8 cellular contexts compared by ENCODE assay signal in the genomic region with DNA sequence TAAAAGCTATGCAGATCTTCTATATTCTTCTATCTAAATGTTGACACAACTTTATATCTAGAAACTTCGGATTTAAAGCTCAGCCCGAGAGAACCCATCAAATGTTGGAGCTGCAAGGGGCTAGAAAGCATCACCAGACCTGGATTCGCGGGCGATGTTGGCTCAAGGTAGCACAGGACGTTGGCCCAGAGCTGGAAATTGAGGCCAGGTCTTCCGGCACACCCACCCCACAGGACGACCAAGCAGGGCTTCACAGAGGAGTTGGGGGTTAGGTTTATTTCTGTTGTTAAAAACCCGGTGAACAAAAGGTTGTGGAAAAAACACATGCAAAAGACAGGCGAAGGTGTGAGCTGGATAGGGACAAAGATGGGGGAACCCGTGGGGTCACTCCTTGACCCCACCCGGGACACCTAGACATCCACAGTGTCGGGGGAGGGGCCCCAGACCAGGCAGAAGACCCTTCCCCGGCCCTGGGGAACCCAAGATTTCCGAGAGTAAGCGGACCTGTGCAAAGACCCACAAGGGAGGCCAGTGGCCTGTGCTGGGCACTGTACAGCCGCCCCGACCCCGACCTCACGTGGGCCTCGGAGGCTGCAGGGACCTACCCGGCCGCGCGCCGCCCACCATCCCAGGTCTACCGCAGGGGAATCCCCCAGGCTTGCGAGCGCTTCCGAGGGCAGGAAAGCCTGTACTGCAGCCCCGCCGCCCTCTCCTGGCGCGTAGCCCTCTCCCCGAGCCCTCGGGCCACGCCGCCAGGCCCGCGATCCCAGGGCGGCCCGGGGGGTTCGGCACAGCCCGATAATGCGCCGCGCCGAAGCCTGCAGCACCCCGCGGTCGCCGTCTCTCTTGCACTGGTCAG. TPM values are rescaled to one million over a fixed set of nuclear protein-coding genes. Genes with fewer than 3 reads are reported as not detected.
A peak's percentile ranks its signal among the peaks of the same experiment; 100 is the strongest.
DNase-seq lines count a peak whose midpoint lies in the region; ATAC-seq, FAIRE-seq and TF ChIP-seq lines count a peak whose summit lies in the region.

No MANE protein-coding gene starts in this region.

- H3F3A ChIP-seq in GM23338 (replicated peaks; ENCODE audit: low read depth) (peaks cover 11% of the 10 kb centered on the region), OCI-LY1 (ENCODE audit: insufficient read depth, low read length) (no peaks in the 10 kb centered on the region)

- H4K20me1 ChIP-seq in GM23338 (replicated peaks; ENCODE audit: insufficient read depth) (no peaks in the 10 kb centered on the region), OCI-LY1 (ENCODE audit: insufficient read depth, low read length) (no peaks in the 10 kb centered on the region)

- TF ChIP-seq CTCF in GM23338 (conservative IDR thresholded peaks at IDR 0.05; ENCODE audit: low read depth in 2 of 2) (no peak), OCI-LY1 (IDR thresholded peaks at IDR 0.05; ENCODE audit: low read length) (no peak)

- H3K27ac ChIP-seq in GM23338 (ENCODE audit: low read depth) (peak overlapping the region; percentile 61; the same call in 1 of the 2 replicates), OCI-LY1 (ENCODE audit: low read depth, low read length, poor library complexity, severe bottlenecking) (peak overlapping the region; percentile 43), small intestine (ENCODE audit: low read depth in 1 of 2, low read length in 1 of 2) (peak overlapping the region; percentile 4 to 92)

- no peaks in the 10 kb centered on the region for H3K9me3 ChIP-seq in ES-I3 (ENCODE audit: control insufficient read depth, insufficient read depth, low read length)
- H3K9me3 ChIP-seq in OCI-LY1 (ENCODE audit: low read length): no peaks in the 10 kb centered on the region
- H3K9me3 ChIP-seq in small intestine (ENCODE audit: control insufficient read depth, low read depth): no peaks in the 10 kb centered on the region

- peak overlapping the region; percentile 94 for H3K27ac Mint-ChIP-seq in GM23338
- H3K27ac Mint-ChIP-seq in activated naive CD4-positive, alpha-beta T cell treated with anti-CD3 and anti-CD28 coated beads, Interleukin-2, amount 50 U/mL, for 24 hours: peak overlapping the region; percentile 100

- DNase-seq in GM23338 (ENCODE audit: low spot score) (peak; percentile 37), hepatic stellate cell (ENCODE audit: low spot score) (peak; percentile 48), small intestine (no peak), occipital lobe (lab: John Stamatoyannopoulos, UW) (no peak), NAMALWA (ENCODE audit: low spot score) (no peak)

- H3K9me3 Mint-ChIP-seq in GM23338: peaks cover 12% of the 10 kb centered on the region
- H3K9me3 Mint-ChIP-seq in activated naive CD4-positive, alpha-beta T cell treated with anti-CD3 and anti-CD28 coated beads, Interleukin-2, amount 50 U/mL, for 24 hours: peaks cover 4% of the 10 kb centered on the region

- H2AFZ ChIP-seq in GM23338: peak overlapping the region; percentile 99
- 0 out of 2 replicates have a peak overlapping the region, but pooled peaks have one; percentile 36 for H2AFZ ChIP-seq in OCI-LY1 (ENCODE audit: low read length)

- H3K4me1 Mint-ChIP-seq in GM23338: peaks cover 9% of the 10 kb centered on the region; the same call in 2 of the 3 replicates
- H3K4me1 Mint-ChIP-seq in activated naive CD4-positive, alpha-beta T cell treated with anti-CD3 and anti-CD28 coated beads, Interleukin-2, amount 50 U/mL, for 24 hours: peaks cover 10% of the 10 kb centered on the region

- H3K27me3 Mint-ChIP-seq in GM23338 (ENCODE audit: insufficient read depth, low read depth, poor library complexity): peaks cover 20% of the 10 kb centered on the region
- peaks cover 4% of the 10 kb centered on the region for H3K27me3 Mint-ChIP-seq in activated naive CD4-positive, alpha-beta T cell treated with anti-CD3 and anti-CD28 coated beads, Interleukin-2, amount 50 U/mL, for 24 hours

- no peaks in the 10 kb centered on the region for H3K36me3 ChIP-seq in ES-I3 (ENCODE audit: insufficient read depth, low read length)
- H3K36me3 ChIP-seq in GM23338 (ENCODE audit: insufficient read depth): 0 out of 2 replicates have a peak, but pooled peaks cover 2% of the 10 kb centered on the region
- H3K36me3 ChIP-seq in OCI-LY1 (ENCODE audit: insufficient read depth, low read length): peaks cover 13% of the 10 kb centered on the region; the same call in 1 of the 2 replicates
- no peaks in the 10 kb centered on the region for H3K36me3 ChIP-seq in small intestine (ENCODE audit: control insufficient read depth in 2 of 2, insufficient read depth in 2 of 2, low read length in 2 of 2)

- ATAC-seq in GM23338: peak; percentile 38

- H3K27me3 ChIP-seq in GM23338 (ENCODE audit: insufficient read depth) (no peaks in the 10 kb centered on the region), OCI-LY1 (ENCODE audit: insufficient read depth, low read length) (no peaks in the 10 kb centered on the region), small intestine (ENCODE audit: control insufficient read depth in 2 of 2, insufficient read depth in 2 of 2, low read length in 2 of 2) (no peaks in the 10 kb centered on the region)

- H3K4me3 Mint-ChIP-seq in GM23338: peak overlapping the region; percentile 95
- peak overlapping the region; percentile 97 for H3K4me3 Mint-ChIP-seq in activated naive CD4-positive, alpha-beta T cell treated with anti-CD3 and anti-CD28 coated beads, Interleukin-2, amount 50 U/mL, for 24 hours

- H3K4me2 ChIP-seq in GM23338 (peak overlapping the region; percentile 90), OCI-LY1 (ENCODE audit: low read length) (peak overlapping the region; percentile 97)

- 9 to 11% (median 10%) methylated on average over 40 to 52 of the region's 52 CpGs for WGBS in small intestine, 3 donors

- H3K79me2 ChIP-seq in GM23338 (replicated peaks; ENCODE audit: insufficient read depth): no peaks in the 10 kb centered on the region
- H3K79me2 ChIP-seq in OCI-LY1 (ENCODE audit: insufficient read depth, low read length): no peaks in the 10 kb centered on the region

- H3K4me1 ChIP-seq in ES-I3 (ENCODE audit: insufficient read depth, low read length) (no peaks in the 10 kb centered on the region), GM23338 (ENCODE audit: insufficient read depth) (peaks cover 6% of the 10 kb centered on the region; the same call in 1 of the 2 replicates), OCI-LY1 (ENCODE audit: insufficient read depth, low read length, severe bottlenecking) (peaks cover 17% of the 10 kb centered on the region), small intestine (ENCODE audit: control insufficient read depth in 2 of 2, insufficient read depth in 1 of 2, low read depth in 1 of 2, low read length in 1 of 2) (no peaks in the 10 kb centered on the region)

- H3K9me2 ChIP-seq in GM23338 (ENCODE audit: insufficient read depth) (no peaks in the 10 kb centered on the region), OCI-LY1 (ENCODE audit: low read depth, low read length) (no peaks in the 10 kb centered on the region)

- peak overlapping the region; percentile 93 for H3K9ac ChIP-seq in ES-I3 (ENCODE audit: low read depth, low read length)
- peak overlapping the region; percentile 70 for H3K9ac ChIP-seq in OCI-LY1 (ENCODE audit: low read length)

- H3K4me3 ChIP-seq in GM23338: peak overlapping the region; percentile 99
- peak overlapping the region; percentile 98 for H3K4me3 ChIP-seq in OCI-LY1 (ENCODE audit: low read depth, low read length, poor library complexity, severe bottlenecking)
- peak overlapping the region; percentile 62 to 85 for H3K4me3 ChIP-seq in small intestine (ENCODE audit: low read depth in 1 of 2, low read length in 2 of 2)

- FAIRE-seq in small intestine (lab: Jason Lieb, UNC): no peak

- H3K36me3 Mint-ChIP-seq in GM23338 (ENCODE audit: low read depth): peaks cover 23% of the 10 kb centered on the region
- H3K36me3 Mint-ChIP-seq in activated naive CD4-positive, alpha-beta T cell treated with anti-CD3 and anti-CD28 coated beads, Interleukin-2, amount 50 U/mL, for 24 hours: peaks cover 3% of the 10 kb centered on the region

TF ChIP-seq in GM23338, 12 proteins besides CTCF, POLR2A, EP300 and RAD21:
- TF ChIP-seq CREB1 (CRISPR knock-in tag; IDR thresholded peaks at IDR 0.05; ENCODE audit: low read depth) (no peak), POLR2AphosphoS5 (IDR thresholded peaks at IDR 0.05; ENCODE audit: low read depth) (0 out of 2 replicates have a peak, but pooled peaks have one; percentile 7)

RNA-seq across cellular contexts. Expression of a gene that starts 1.8 kb away (rescaled TPM):
- total RNA-seq in GM23338 (2014; rRNA removed; shearing (Covaris generic)): 31.3 and 32.9 TPM in 2 replicates
- polyA plus RNA-seq in GM23338 (2016; fragmentation: Nextera tagmentation; extraction: Ambion mirVana) (17.9 and 18.5 TPM in 2 replicates), small intestine (10 to 100 TPM in 1 of 3 donors, 1 to 10 TPM in 2; 6.0 to 11.1 (median 6.5) TPM)
- 17.5 TPM for total RNA-seq in occipital lobe

RNA-seq across cellular contexts. Expression of a gene that starts 16.9 kb away (rescaled TPM):
- 34.2 and 36.5 TPM in 2 replicates for total RNA-seq in GM23338 (2014; rRNA removed; shearing (Covaris generic))
- polyA plus RNA-seq in GM23338 (2016; fragmentation: Nextera tagmentation; extraction: Ambion mirVana) (16.2 and 18.4 TPM in 2 replicates), small intestine (10 to 100 TPM; 27.5 to 50.4 (median 29.2) TPM)
- 7.8 TPM for total RNA-seq in occipital lobe

RNA-seq across cellular contexts. Expression of a gene that starts 21.8 kb away (rescaled TPM):
- 155 and 226 TPM in 2 replicates for total RNA-seq in GM23338 (2014; rRNA removed; shearing (Covaris generic))
- polyA plus RNA-seq in GM23338 (2016; fragmentation: Nextera tagmentation; extraction: Ambion mirVana) (568 and 617 TPM in 2 replicates), small intestine (100 to 1,000 TPM; 386 to 477 (median 407) TPM)
- 132 TPM for total RNA-seq in occipital lobe

RNA-seq across cellular contexts. Expression of a gene that starts 28.8 kb away (rescaled TPM):
- total RNA-seq in GM23338 (2014; rRNA removed; shearing (Covaris generic)): 4.8 and 15.4 TPM in 2 replicates
- polyA plus RNA-seq in GM23338 (2016; fragmentation: Nextera tagmentation; extraction: Ambion mirVana) (3.2 and 4.5 TPM in 2 replicates), small intestine (10 to 100 TPM in 1 of 3 donors, 1 to 10 TPM in 1, under 1 TPM in 1; 0.67 to 23.0 (median 3.8) TPM)
- total RNA-seq in occipital lobe: 4.5 TPM

RNA-seq across cellular contexts. Expression of a gene that starts 36.9 kb away (rescaled TPM):
- total RNA-seq in GM23338 (2014; rRNA removed; shearing (Covaris generic)): 8.8 and 9.7 TPM in 2 replicates
- polyA plus RNA-seq in GM23338 (2016; fragmentation: Nextera tagmentation; extraction: Ambion mirVana) (8.4 and 9.7 TPM in 2 replicates), small intestine (100 to 1,000 TPM; 225 to 643 (median 533) TPM)
- total RNA-seq in occipital lobe: 6.2 TPM

Comparison
In these comparisons a context has a peak if more than half of its experiments do, and no peak if none do; other contexts are left out.
1. DNase-seq: peak in GM23338 (single experiment) and hepatic stellate cell (single experiment); none in small intestine (single experiment), occipital lobe (single experiment) and NAMALWA (single experiment).
2. Peak in every context shown above with its lines, with median percentiles within 50 percentile points of each other: H3K27ac ChIP-seq and H3K4me3 ChIP-seq.